13 cellular contexts compared by ENCODE assay signal in genomic region chr2:160432633-160433032, GRCh38.
DNase-seq lines count a peak whose midpoint lies in the region; ATAC-seq and TF ChIP-seq lines count a peak whose summit lies in the region.
"Had no signal": no experiment of that assay in that cellular context is flagged by ENCODE, and none has a peak within 500 bp of the region (broad histone marks: within the 10 kb centered on the region; RNA-seq: fewer than 3 reads in every experiment).

No MANE protein-coding gene starts in this region.

- no peaks in the 10 kb centered on the region for H3K9me3 Mint-ChIP-seq in endothelial cell (ENCODE audit: unreplicated experiment)
- H3K9me3 Mint-ChIP-seq: activated naive CD4-positive, alpha-beta T cell treated with anti-CD3 and anti-CD28 coated beads, Interleukin-2, amount 50 U/mL, for 24 hours had no signal

- H3K27me3 Mint-ChIP-seq in endothelial cell (ENCODE audit: unreplicated experiment), result peaks cover 2% of the 10 kb centered on the region
- H3K27me3 Mint-ChIP-seq: activated naive CD4-positive, alpha-beta T cell treated with anti-CD3 and anti-CD28 coated beads, Interleukin-2, amount 50 U/mL, for 24 hours had no signal

- H3K27ac Mint-ChIP-seq in endothelial cell (ENCODE audit: unreplicated experiment), result no peak overlapping the region
- H3K27ac Mint-ChIP-seq: activated naive CD4-positive, alpha-beta T cell treated with anti-CD3 and anti-CD28 coated beads, Interleukin-2, amount 50 U/mL, for 24 hours had no signal

- H3K9me3 ChIP-seq in HCT116 (ENCODE audit: control insufficient read depth in 1 of 2, insufficient read depth in 1 of 2, low read depth in 1 of 2, low read length in 2 of 2) (no peaks in the 10 kb centered on the region), SK-N-SH (no peaks in the 10 kb centered on the region), smooth muscle cell (replicated peaks; ENCODE audit: low read depth) (no peaks in the 10 kb centered on the region), hepatocyte (ENCODE audit: low read depth) (no peaks in the 10 kb centered on the region)

- peak; percentile 67 for DNase-seq in HCT116 (ENCODE audit: low read depth, low spot score)
- no peak for DNase-seq in SK-N-SH
- DNase-seq in fibroblast of villous mesenchyme (ENCODE audit: low read depth), result peak; percentile 35
- no peak for DNase-seq in smooth muscle cell (lab: John Stamatoyannopoulos, UW; ENCODE audit: unreplicated experiment)
- no peak for DNase-seq in hepatocyte (ENCODE audit: low spot score)
- DNase-seq in anterior cingulate cortex (lab: John Stamatoyannopoulos, UW), result no peak
- DNase-seq in endothelial cell (ENCODE audit: low spot score), result no peak
- DNase-seq: activated CD4-positive, alpha-beta T cell treated with anti-CD3 and anti-CD28 coated beads for 48 hours; effector memory CD4-positive, alpha-beta T cell; NCI-H1694 had no signal

- RAD21 ChIA-PET in HCT116 (lab: Charles Lee; ENCODE audit: low non-redundant PET in 1 of 2, low total read pairs in 2 of 2, uncharacterized antibody in 2 of 2, unreplicated experiment in 2 of 2), result no interaction called here

- H2AFZ ChIP-seq in HCT116 (ENCODE audit: low read depth, low read length, poor library complexity, severe bottlenecking) (no peak overlapping the region), SK-N-SH (ENCODE audit: low read depth) (no peak overlapping the region), smooth muscle cell (ENCODE audit: low read depth) (no peak overlapping the region), hepatocyte (no peak overlapping the region)

- intact Hi-C loops in HCT116 (cut with micrococcal nuclease), result loop anchor here (5.0 to 10.0 kb wide), 2 partner anchors 320 to 562 kb away; no protein-coding TSS in a partner anchor

- H3K4me3 Mint-ChIP-seq in endothelial cell (ENCODE audit: unreplicated experiment), result no peak overlapping the region
- H3K4me3 Mint-ChIP-seq: activated naive CD4-positive, alpha-beta T cell treated with anti-CD3 and anti-CD28 coated beads, Interleukin-2, amount 50 U/mL, for 24 hours had no signal

- H3K4me1 ChIP-seq in HCT116 (ENCODE audit: control insufficient read depth in 1 of 2, insufficient read depth in 2 of 2, low read length in 2 of 2) (peaks cover 25% of the 10 kb centered on the region in 2 experiments), SK-N-SH (ENCODE audit: control insufficient read depth in 1 of 2, insufficient read depth in 2 of 2, low read depth in 1 of 2, low read length in 1 of 2) (peaks cover 14 to 32% of the 10 kb centered on the region in 2 experiments), smooth muscle cell (ENCODE audit: low read depth) (peaks cover 20% of the 10 kb centered on the region), hepatocyte (ENCODE audit: insufficient read depth) (peaks cover under 1% of the 10 kb centered on the region)

- H3K27ac ChIP-seq in HCT116 (ENCODE audit: low read depth, low read length) (peak overlapping the region; percentile 12; the same call in 1 of the 2 replicates), SK-N-SH (ENCODE audit: low read depth in 2 of 2, low read length in 1 of 2) (peak overlapping the region in 1 of 2 experiments; percentile 37; a peak in 2 of 4 replicates), smooth muscle cell (ENCODE audit: low read depth) (peak overlapping the region; percentile 55), hepatocyte (no peak overlapping the region)

- H3K36me3 ChIP-seq in HCT116 (ENCODE audit: control insufficient read depth in 1 of 2, insufficient read depth in 2 of 2, low read length in 2 of 2) (no peaks in the 10 kb centered on the region), SK-N-SH (replicated peaks in 1 of 2; ENCODE audit: control insufficient read depth in 1 of 2, insufficient read depth in 2 of 2, low read length in 1 of 2) (peaks cover 13 to 18% of the 10 kb centered on the region in 2 experiments), smooth muscle cell (ENCODE audit: low read depth) (peaks cover 9% of the 10 kb centered on the region), hepatocyte (replicated peaks; ENCODE audit: insufficient read depth, low read depth) (no peaks in the 10 kb centered on the region)
- H3K36me3 ChIP-seq: right atrium auricular region had no signal

- H3K4me3 ChIP-seq in HCT116 (replicated peaks in 1 of 2; ENCODE audit: low read depth in 1 of 2, low read length in 2 of 2), result no peak overlapping the region
- no peak overlapping the region for H3K4me3 ChIP-seq in SK-N-SH (ENCODE audit: low read depth in 2 of 2, low read length in 1 of 2)
- H3K4me3 ChIP-seq in fibroblast of villous mesenchyme (ENCODE audit: low read depth, low read length), result no peak overlapping the region
- no peak overlapping the region for H3K4me3 ChIP-seq in smooth muscle cell
- H3K4me3 ChIP-seq in hepatocyte, result no peak overlapping the region
- H3K4me3 ChIP-seq: right atrium auricular region had no signal

- peak in 1 of 2 experiments; percentile 49; a peak in 1 of 4 replicates for TF ChIP-seq EP300 in SK-N-SH (IDR thresholded peaks at IDR 0.05; ENCODE audit: borderline replicate concordance in 1 of 2, low read depth in 1 of 2, low read length in 1 of 2)

- no peaks in the 10 kb centered on the region for H3K79me2 ChIP-seq in HCT116 (ENCODE audit: insufficient read depth, low read length)
- peaks cover 67% of the 10 kb centered on the region for H3K79me2 ChIP-seq in SK-N-SH (ENCODE audit: insufficient read depth)
- peaks cover 99% of the 10 kb centered on the region for H3K79me2 ChIP-seq in smooth muscle cell (ENCODE audit: low read depth)
- H3K79me2 ChIP-seq in hepatocyte, result peaks cover 75% of the 10 kb centered on the region

- TF ChIP-seq RAD21 in HCT116 (IDR thresholded peaks at IDR 0.05; ENCODE audit: low read depth) (peak; percentile 25; the same call in 1 of the 2 replicates), SK-N-SH (IDR thresholded peaks at IDR 0.05; ENCODE audit: low read length) (no peak)

- POLR2A ChIA-PET in HCT116 (lab: Charles Lee) (no interaction called here), SK-N-SH (lab: Yijun Ruan, JAX) (no interaction called here)

- TF ChIP-seq CTCF in HCT116 (IDR thresholded peaks at IDR 0.05 in 2 of 3, conservative IDR thresholded peaks at IDR 0.05 in 1 of 3; ENCODE audit: borderline replicate concordance in 1 of 3, insufficient read depth in 1 of 3, low read depth in 2 of 3, low read length in 2 of 3) (peak in 2 of 3 experiments; percentile 24; a peak in 1 of 6 replicates), SK-N-SH (IDR thresholded peaks at IDR 0.05) (peak; percentile 32; the same call in 1 of the 2 replicates), fibroblast of villous mesenchyme (IDR thresholded peaks at IDR 0.05; ENCODE audit: insufficient read depth, low read depth, low read length) (no peak), smooth muscle cell (IDR thresholded peaks at IDR 0.05; ENCODE audit: borderline replicate concordance, insufficient read depth, poor library complexity, severe bottlenecking) (no peak), hepatocyte (IDR thresholded peaks at IDR 0.05; ENCODE audit: poor library complexity) (no peak), endothelial cell (IDR thresholded peaks at IDR 0.05; ENCODE audit: unreplicated experiment) (no peak)

- H3K4me2 ChIP-seq in HCT116 (ENCODE audit: low read length), result peak overlapping the region; percentile 52
- H3K4me2 ChIP-seq in SK-N-SH, result no peak overlapping the region
- no peak overlapping the region for H3K4me2 ChIP-seq in smooth muscle cell
- H3K4me2 ChIP-seq in hepatocyte, result no peak overlapping the region

- H4K20me1 ChIP-seq in HCT116 (ENCODE audit: insufficient read depth) (no peaks in the 10 kb centered on the region), SK-N-SH (ENCODE audit: insufficient read depth) (no peaks in the 10 kb centered on the region), smooth muscle cell (ENCODE audit: low read depth) (peaks cover 27% of the 10 kb centered on the region), hepatocyte (ENCODE audit: insufficient read depth, poor library complexity, severe bottlenecking) (no peaks in the 10 kb centered on the region)

- BruUV-seq in HCT116 (replicated peaks; lab: Mats Ljungman, UMichigan), result no TSS peak

- no peaks in the 10 kb centered on the region for H3K9me2 ChIP-seq in HCT116 (ENCODE audit: insufficient read depth)
- no peaks in the 10 kb centered on the region for H3K9me2 ChIP-seq in SK-N-SH
- H3K9me2 ChIP-seq in hepatocyte (replicated peaks; ENCODE audit: insufficient read depth), result no peaks in the 10 kb centered on the region

- no peaks in the 10 kb centered on the region for H3K27me3 ChIP-seq in HCT116 (ENCODE audit: insufficient read depth, low read length)
- H3K27me3 ChIP-seq in SK-N-SH (ENCODE audit: insufficient read depth), result no peaks in the 10 kb centered on the region
- H3K27me3 ChIP-seq in smooth muscle cell (ENCODE audit: low read depth), result no peaks in the 10 kb centered on the region
- no peaks in the 10 kb centered on the region for H3K27me3 ChIP-seq in hepatocyte
- H3K27me3 ChIP-seq: right atrium auricular region had no signal

- H3K36me3 Mint-ChIP-seq in endothelial cell (ENCODE audit: low read depth, unreplicated experiment), result peaks cover 14% of the 10 kb centered on the region

- H3K4me1 Mint-ChIP-seq in endothelial cell (ENCODE audit: unreplicated experiment), result peaks cover 18% of the 10 kb centered on the region

- WGBS in SK-N-SH (ENCODE audit: low lambda C conversion rate), result 66% methylated on average over 4 of the region's 4 CpGs
- WGBS in smooth muscle cell (ENCODE audit: low lambda C conversion rate), result 87% methylated on average over 4 of the region's 4 CpGs
- 89% methylated on average over 4 of the region's 4 CpGs for WGBS in hepatocyte (ENCODE audit: low lambda C conversion rate, missing lambda C conversion rate)

- H3F3A ChIP-seq in SK-N-SH (replicated peaks; ENCODE audit: insufficient read depth), result peaks cover 24% of the 10 kb centered on the region
- peaks cover 19% of the 10 kb centered on the region for H3F3A ChIP-seq in smooth muscle cell (ENCODE audit: low read depth)

- H3K9ac ChIP-seq in HCT116 (ENCODE audit: low read length) (no peak overlapping the region), SK-N-SH (no peak overlapping the region), smooth muscle cell (ENCODE audit: low read depth) (no peak overlapping the region)

- TF ChIP-seq POLR2A in HCT116 (IDR thresholded peaks at IDR 0.05; ENCODE audit: borderline replicate concordance, extremely low read depth, insufficient read depth, insufficient read length), result no peak

- ATAC-seq in HCT116, result peak; percentile 78
- ATAC-seq: Right ventricle myocardium inferior had no signal

- CTCF ChIA-PET in HCT116 (lab: Charles Lee), result interaction anchor here (0.7 to 1.1 kb wide), 4 partner anchors 159 to 572 kb away, joined by 3 read pairs; no protein-coding TSS in a partner anchor
- CTCF ChIA-PET in SK-N-SH (lab: Yijun Ruan, JAX), result interaction anchor here (0.8 to 2.9 kb wide), 4 partner anchors 84 to 561 kb away, joined by 3 to 10 read pairs (median 6); no protein-coding TSS in a partner anchor

TF ChIP-seq in HCT116, 20 proteins besides CTCF, POLR2A, EP300 and RAD21 (continues in another document):
- TF ChIP-seq JUND (IDR thresholded peaks at IDR 0.05), result peak; percentile 65; the same call in 1 of the 2 replicates
- TF ChIP-seq EZH2phosphoT487 (IDR thresholded peaks at IDR 0.05; ENCODE audit: borderline replicate concordance), result no peak
- TF ChIP-seq FOSL1 (IDR thresholded peaks at IDR 0.05; ENCODE audit: low read depth), result peak; percentile 85

Comparison
In these comparisons a context has a peak if more than half of its experiments do, and no peak if none do; other contexts are left out.
1. DNase-seq: peak in HCT116 (single experiment) and fibroblast of villous mesenchyme (single experiment); none in SK-N-SH (single experiment), smooth muscle cell (single experiment), hepatocyte (single experiment), anterior cingulate cortex (0 of 58) and endothelial cell (single experiment).
2. CTCF ChIP-seq: peak in HCT116 (2 of 3) and SK-N-SH (single experiment); none in fibroblast of villous mesenchyme (single experiment), smooth muscle cell (single experiment), hepatocyte (single experiment) and endothelial cell (single experiment).
3. Of the 11 proteins assayed by ChIP-seq in both SK-N-SH and HCT116: peak only in SK-N-SH: none; only in HCT116: JUND, MAX, POLR2AphosphoS5, RAD21 and SIN3A; in both: CTCF; in neither: 5.